ENCODE assay signal across 13 cellular contexts in the genomic region with DNA sequence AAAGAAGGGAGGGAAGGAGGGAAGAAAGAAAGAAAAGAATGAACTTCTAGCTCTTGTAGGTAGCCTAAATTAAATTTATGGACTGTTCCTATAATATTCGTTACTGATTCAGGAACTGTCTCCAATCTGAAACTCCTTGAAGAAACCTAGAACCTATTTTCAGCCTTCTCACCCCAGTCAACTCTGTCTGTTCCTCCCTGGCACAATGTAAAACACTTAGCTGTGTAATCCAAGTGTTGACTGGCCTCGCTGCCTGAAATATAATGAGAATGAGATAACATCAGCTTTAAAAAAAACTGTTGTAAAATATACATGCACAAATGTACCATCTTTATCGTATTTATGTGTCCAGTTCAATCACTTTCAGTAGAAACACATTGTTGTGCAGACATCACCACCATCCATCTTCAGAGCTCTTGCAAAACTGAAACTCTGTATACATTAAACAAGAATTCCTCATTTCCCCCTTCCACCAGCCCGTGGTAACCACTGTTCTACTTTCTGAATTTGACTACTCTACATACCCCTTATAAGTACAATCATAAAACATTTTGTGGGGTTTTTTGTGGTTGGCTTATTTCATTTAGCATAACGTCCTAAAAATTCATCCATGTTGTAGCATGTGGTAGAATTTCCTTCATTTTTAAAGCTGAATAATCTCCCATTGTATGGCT. TPM values are rescaled to one million over a fixed set of nuclear protein-coding genes. Genes with fewer than 3 reads are reported as not detected.
DNase-seq lines count a peak whose midpoint lies in the region; ATAC-seq, FAIRE-seq and TF ChIP-seq lines count a peak whose summit lies in the region.
"Had no signal": no experiment of that assay in that cellular context is flagged by ENCODE, and none has a peak within 500 bp of the region (broad histone marks: within the 10 kb centered on the region; RNA-seq: fewer than 3 reads in every experiment).

No MANE protein-coding gene starts in this region.

- no peaks in the 10 kb centered on the region for H3K36me3 Mint-ChIP-seq in activated T-cell treated with anti-CD3 and anti-CD28 coated beads, Interleukin-2, amount 50 U/mL, for 4 hours (ENCODE audit: insufficient read depth)
- peaks cover 3% of the 10 kb centered on the region for H3K36me3 Mint-ChIP-seq in effector memory CD8-positive, alpha-beta T cell (ENCODE audit: insufficient read depth)
- H3K36me3 Mint-ChIP-seq in glutamatergic neuron (ENCODE audit: unreplicated experiment): peaks cover under 1% of the 10 kb centered on the region

- H3K9me3 Mint-ChIP-seq in activated T-cell treated with anti-CD3 and anti-CD28 coated beads, Interleukin-2, amount 50 U/mL, for 4 hours: no peaks in the 10 kb centered on the region
- no peaks in the 10 kb centered on the region for H3K9me3 Mint-ChIP-seq in effector memory CD8-positive, alpha-beta T cell
- H3K9me3 Mint-ChIP-seq in glutamatergic neuron (ENCODE audit: unreplicated experiment): peaks cover 14% of the 10 kb centered on the region

- no peaks in the 10 kb centered on the region for H3K27me3 Mint-ChIP-seq in activated T-cell treated with anti-CD3 and anti-CD28 coated beads, Interleukin-2, amount 50 U/mL, for 4 hours (ENCODE audit: low read depth)
- peaks cover 0 to under 1% of the 10 kb centered on the region in 2 donors for H3K27me3 Mint-ChIP-seq in effector memory CD8-positive, alpha-beta T cell
- peaks cover 6% of the 10 kb centered on the region for H3K27me3 Mint-ChIP-seq in glutamatergic neuron (ENCODE audit: unreplicated experiment)

- peaks cover 13% of the 10 kb centered on the region for H3K4me1 Mint-ChIP-seq in activated T-cell treated with anti-CD3 and anti-CD28 coated beads, Interleukin-2, amount 50 U/mL, for 4 hours (ENCODE audit: low read depth)
- peaks cover 4% of the 10 kb centered on the region in 2 donors for H3K4me1 Mint-ChIP-seq in effector memory CD8-positive, alpha-beta T cell (ENCODE audit: low read depth in 2 of 2)
- H3K4me1 Mint-ChIP-seq in glutamatergic neuron (ENCODE audit: low read depth, unreplicated experiment): peaks cover 32% of the 10 kb centered on the region

- no peak overlapping the region for H3K4me3 Mint-ChIP-seq in activated T-cell treated with anti-CD3 and anti-CD28 coated beads, Interleukin-2, amount 50 U/mL, for 4 hours
- H3K4me3 Mint-ChIP-seq in effector memory CD8-positive, alpha-beta T cell: no peak overlapping the region
- H3K4me3 Mint-ChIP-seq in glutamatergic neuron (ENCODE audit: unreplicated experiment): no peak overlapping the region

- no peak for DNase-seq in activated T-cell treated with anti-CD3 and anti-CD28 coated beads, Interleukin-2, amount 50 U/mL, for 4 hours
- DNase-seq in activated T-cell treated with anti-CD3 and anti-CD28 coated beads for 4 hours (no peak), pons (ENCODE audit: low spot score) (peak; percentile 14), glutamatergic neuron (no peak), urothelium cell line (ENCODE audit: low spot score) (no peak)
- DNase-seq in effector memory CD8-positive, alpha-beta T cell: no peak
- DNase-seq: midbrain, SW 1271 had no signal

- no peak for FAIRE-seq in urothelium cell line (lab: Jason Lieb, UNC)
- FAIRE-seq: colon had no signal

- no peak for TF ChIP-seq CTCF in glutamatergic neuron (IDR thresholded peaks at IDR 0.05; ENCODE audit: partially characterized antibody, unreplicated experiment)

- ATAC-seq in activated T-cell treated with anti-CD3 and anti-CD28 coated beads, Interleukin-2, amount 50 U/mL, for 4 hours: peak; percentile 83 to 85
- ATAC-seq in GM21529 (IDR thresholded peaks at IDR 0.05; ENCODE audit: unreplicated experiment) (peak; percentile 97), HG03196 (IDR thresholded peaks at IDR 0.05; ENCODE audit: unreplicated experiment) (peak; percentile 93)
- ATAC-seq in effector memory CD8-positive, alpha-beta T cell (replicated peaks): no peak

- no peak overlapping the region for H3K27ac Mint-ChIP-seq in effector memory CD8-positive, alpha-beta T cell
- no peak overlapping the region for H3K27ac Mint-ChIP-seq in glutamatergic neuron (ENCODE audit: unreplicated experiment)

RNA-seq across cellular contexts. Expression of a gene that starts 6.3 kb away (rescaled TPM):
- total RNA-seq in activated T-cell treated with anti-CD3 and anti-CD28 coated beads, Interleukin-2, amount 50 U/mL, for 4 hours: not detected
- not detected for total RNA-seq in glutamatergic neuron (ENCODE audit: unreplicated experiment)
- total RNA-seq: HT1080, skeletal muscle tissue had no signal
